Comparison of ENCODE assay signal across 27 cellular contexts in the genomic region with DNA sequence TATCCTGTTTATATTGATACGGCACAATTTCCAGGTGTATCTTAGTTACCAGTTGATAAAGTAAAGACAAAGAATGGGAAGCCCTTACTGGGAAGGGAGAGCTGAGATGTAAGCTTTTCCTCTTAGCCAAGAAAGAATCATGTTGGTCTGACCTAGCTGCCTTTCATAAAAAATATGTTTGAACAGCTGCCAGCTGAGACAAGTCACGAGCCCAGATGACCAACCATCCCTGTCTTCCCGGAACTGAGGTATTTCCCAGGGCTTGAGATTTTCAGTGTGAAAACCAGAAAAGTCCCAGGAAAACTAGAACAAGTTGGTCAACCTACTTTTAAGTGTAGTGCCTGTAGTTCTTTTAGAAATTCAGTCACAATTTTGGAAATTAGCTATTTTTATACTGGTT. TPM values are rescaled to one million over a fixed set of nuclear protein-coding genes. Genes with fewer than 3 reads are reported as not detected.
A peak's percentile ranks its signal among the peaks of the same experiment; 100 is the strongest.
DNase-seq lines count a peak whose midpoint lies in the region; ATAC-seq and TF ChIP-seq lines count a peak whose summit lies in the region.
"Had no signal": no experiment of that assay in that cellular context is flagged by ENCODE, and none has a peak within 500 bp of the region (broad histone marks: within the 10 kb centered on the region; RNA-seq: fewer than 3 reads in every experiment).

No MANE protein-coding gene starts in this region.

- no peak overlapping the region for H3K9ac ChIP-seq in SK-N-SH

- H4K20me1 ChIP-seq in SK-N-SH (ENCODE audit: insufficient read depth) = no peaks in the 10 kb centered on the region

- H2AFZ ChIP-seq in SK-N-SH (ENCODE audit: low read depth) = no peak overlapping the region

- peaks cover 0 to 15% of the 10 kb centered on the region in 2 experiments; a peak in 2 of 4 replicates for H3K4me1 ChIP-seq in SK-N-SH (ENCODE audit: control insufficient read depth in 1 of 2, insufficient read depth in 2 of 2, low read depth in 1 of 2, low read length in 1 of 2)
- H3K4me1 ChIP-seq: A549, left lung, right atrium auricular region, transverse colon had no signal

- no peak for TF ChIP-seq RAD21 in SK-N-SH (IDR thresholded peaks at IDR 0.05; ENCODE audit: low read length)

- DNase-seq in SK-N-SH (no peak), SHP77 treated with DMSO at 0.1 percent for 48 hours (lab: John Stamatoyannopoulos, UW) (peak; percentile 35), fibroblast of peridontal ligament (ENCODE audit: extremely low read depth) (peak; percentile 9), iPS-NIHi11 (ENCODE audit: low spot score) (no peak), globus pallidus (ENCODE audit: low spot score) (no peak)
- DNase-seq in activated CD4-positive, alpha-beta T cell treated with anti-CD3 and anti-CD28 coated beads, Interleukin-2, amount 50 U/mL, for 1 hour = no peak
- no peak for DNase-seq in effector CD8-positive, alpha-beta T cell (lab: John Stamatoyannopoulos, UW)
- DNase-seq: activated CD4-positive, alpha-beta T cell treated with anti-CD3 and anti-CD28 coated beads for 36 hours; activated naive CD4-positive, alpha-beta T cell treated with anti-CD3 and anti-CD28 coated beads for 36 hours; activated T-cell treated with anti-CD3 and anti-CD28 coated beads, Interleukin-2, amount 50 U/mL, for 72 hours; aorta; cerebellar nuclear complex; COR-L47; GOT3; head of caudate nucleus; left lung; natural killer cell; NCI-H524; ovary; SIG-M5; stimulated activated naive CD8-positive, alpha-beta T cell treated with anti-CD3 and anti-CD28 coated beads, Interleukin-15, amount 100 ng/mL, for 72 hours; T-helper 1 cell; transverse colon had no signal

- POLR2A ChIA-PET in SK-N-SH (lab: Yijun Ruan, JAX) = no interaction called here

- no peak overlapping the region for H3K4me2 ChIP-seq in SK-N-SH
- H3K4me2 ChIP-seq: A549 had no signal

- TF ChIP-seq EP300 in SK-N-SH (IDR thresholded peaks at IDR 0.05; ENCODE audit: borderline replicate concordance in 1 of 2, low read depth in 1 of 2, low read length in 1 of 2) = no peak

- CTCF ChIA-PET in SK-N-SH (lab: Yijun Ruan, JAX) = interaction anchor here (0.6 to 0.9 kb wide), 3 partner anchors 11 to 108 kb away, joined by 3 read pairs; no protein-coding TSS in a partner anchor

- H3K36me3 ChIP-seq in SK-N-SH (replicated peaks in 1 of 2; ENCODE audit: control insufficient read depth in 1 of 2, insufficient read depth in 2 of 2, low read length in 1 of 2) = no peaks in the 10 kb centered on the region
- H3K36me3 ChIP-seq: left lung, ovary, right atrium auricular region, transverse colon had no signal

- H3K27ac ChIP-seq in SK-N-SH (ENCODE audit: low read depth in 2 of 2, low read length in 1 of 2) = no peak overlapping the region
- H3K27ac ChIP-seq: A549, left lung, ovary, right atrium auricular region, transverse colon had no signal

- TF ChIP-seq CTCF in SK-N-SH (IDR thresholded peaks at IDR 0.05) = no peak

- H3K4me3 ChIP-seq in SK-N-SH (ENCODE audit: low read depth in 2 of 2, low read length in 1 of 2) = no peak overlapping the region
- H3K4me3 ChIP-seq: A549, left lung, ovary, right atrium auricular region, transverse colon had no signal

- no peaks in the 10 kb centered on the region for H3K9me3 ChIP-seq in SK-N-SH
- H3K9me3 ChIP-seq: A549, left lung, ovary, right atrium auricular region, transverse colon had no signal

- no peaks in the 10 kb centered on the region for H3K27me3 ChIP-seq in SK-N-SH (ENCODE audit: insufficient read depth)
- H3K27me3 ChIP-seq: left lung, ovary, right atrium auricular region, transverse colon had no signal

- ATAC-seq in SK-N-SH treated with all-trans-retinoic acid at 6 μM for 48 hours = peak; percentile 30; the same call in 1 of the 3 replicates
- ATAC-seq: A549; activated CD4-positive, alpha-beta T cell treated with anti-CD3 and anti-CD28 coated beads for 36 hours; activated T-cell treated with anti-CD3 and anti-CD28 coated beads, Interleukin-2, amount 50 U/mL, for 72 hours; esophagus mucosa; left lung; natural killer cell; stimulated activated naive CD8-positive, alpha-beta T cell treated with anti-CD3 and anti-CD28 coated beads, Interleukin-15, amount 100 ng/mL, for 72 hours had no signal

- H3F3A ChIP-seq in SK-N-SH (replicated peaks; ENCODE audit: insufficient read depth) = no peaks in the 10 kb centered on the region

- no peaks in the 10 kb centered on the region for H3K79me2 ChIP-seq in SK-N-SH (ENCODE audit: insufficient read depth)

- 56% methylated on average over 3 of the region's 3 CpGs for WGBS in SK-N-SH (ENCODE audit: low lambda C conversion rate)

- H3K9me2 ChIP-seq in SK-N-SH = no peaks in the 10 kb centered on the region

TF ChIP-seq in SK-N-SH treated with all-trans-retinoic acid at 6 μM for 48 hours, 23 proteins besides CTCF, POLR2A, EP300 and RAD21 (continues in another document):
- TF ChIP-seq CSDC2 (CRISPR knock-in tag; IDR thresholded peaks at IDR 0.05) (no peak), BACH2 (CRISPR knock-in tag; IDR thresholded peaks at IDR 0.05; ENCODE audit: borderline replicate concordance) (no peak), GLIS3 (CRISPR knock-in tag; IDR thresholded peaks at IDR 0.05) (no peak), PPARA (CRISPR knock-in tag; IDR thresholded peaks at IDR 0.05; ENCODE audit: borderline replicate concordance) (no peak), ARNTL (CRISPR knock-in tag; IDR thresholded peaks at IDR 0.05; ENCODE audit: borderline replicate concordance, low read depth) (no peak)
- TF ChIP-seq, protein P1, sequence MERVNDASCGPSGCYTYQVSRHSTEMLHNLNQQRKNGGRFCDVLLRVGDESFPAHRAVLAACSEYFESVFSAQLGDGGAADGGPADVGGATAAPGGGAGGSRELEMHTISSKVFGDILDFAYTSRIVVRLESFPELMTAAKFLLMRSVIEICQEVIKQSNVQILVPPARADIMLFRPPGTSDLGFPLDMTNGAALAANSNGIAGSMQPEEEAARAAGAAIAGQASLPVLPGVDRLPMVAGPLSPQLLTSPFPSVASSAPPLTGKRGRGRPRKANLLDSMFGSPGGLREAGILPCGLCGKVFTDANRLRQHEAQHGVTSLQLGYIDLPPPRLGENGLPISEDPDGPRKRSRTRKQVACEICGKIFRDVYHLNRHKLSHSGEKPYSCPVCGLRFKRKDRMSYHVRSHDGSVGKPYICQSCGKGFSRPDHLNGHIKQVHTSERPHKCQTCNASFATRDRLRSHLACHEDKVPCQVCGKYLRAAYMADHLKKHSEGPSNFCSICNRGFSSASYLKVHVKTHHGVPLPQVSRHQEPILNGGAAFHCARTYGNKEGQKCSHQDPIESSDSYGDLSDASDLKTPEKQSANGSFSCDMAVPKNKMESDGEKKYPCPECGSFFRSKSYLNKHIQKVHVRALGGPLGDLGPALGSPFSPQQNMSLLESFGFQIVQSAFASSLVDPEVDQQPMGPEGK (CRISPR knock-in tag; IDR thresholded peaks at IDR 0.05; ENCODE audit: borderline replicate concordance) = no peak
- TF ChIP-seq, protein P2, sequence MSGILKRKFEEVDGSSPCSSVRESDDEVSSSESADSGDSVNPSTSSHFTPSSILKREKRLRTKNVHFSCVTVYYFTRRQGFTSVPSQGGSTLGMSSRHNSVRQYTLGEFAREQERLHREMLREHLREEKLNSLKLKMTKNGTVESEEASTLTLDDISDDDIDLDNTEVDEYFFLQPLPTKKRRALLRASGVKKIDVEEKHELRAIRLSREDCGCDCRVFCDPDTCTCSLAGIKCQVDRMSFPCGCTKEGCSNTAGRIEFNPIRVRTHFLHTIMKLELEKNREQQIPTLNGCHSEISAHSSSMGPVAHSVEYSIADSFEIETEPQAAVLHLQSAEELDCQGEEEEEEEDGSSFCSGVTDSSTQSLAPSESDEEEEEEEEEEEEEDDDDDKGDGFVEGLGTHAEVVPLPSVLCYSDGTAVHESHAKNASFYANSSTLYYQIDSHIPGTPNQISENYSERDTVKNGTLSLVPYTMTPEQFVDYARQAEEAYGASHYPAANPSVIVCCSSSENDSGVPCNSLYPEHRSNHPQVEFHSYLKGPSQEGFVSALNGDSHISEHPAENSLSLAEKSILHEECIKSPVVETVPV (CRISPR knock-in tag; IDR thresholded peaks at IDR 0.05) = no peak

TF ChIP-seq in SK-N-SH, 30 proteins besides CTCF, POLR2A, EP300 and RAD21 (continues in another document):
- TF ChIP-seq YY1 (IDR thresholded peaks at IDR 0.05; ENCODE audit: low read depth) (no peak), FOSL2 (IDR thresholded peaks at IDR 0.05; ENCODE audit: borderline replicate concordance, low read depth) (no peak), GATA2 (CRISPR knock-in tag; IDR thresholded peaks at IDR 0.05) (no peak), ELF1 (IDR thresholded peaks at IDR 0.05) (no peak), TEAD4 (IDR thresholded peaks at IDR 0.05; ENCODE audit: borderline replicate concordance, insufficient read depth) (no peak), GABPA (IDR thresholded peaks at IDR 0.05; ENCODE audit: low read depth) (no peak)
- TF ChIP-seq, protein P3, sequence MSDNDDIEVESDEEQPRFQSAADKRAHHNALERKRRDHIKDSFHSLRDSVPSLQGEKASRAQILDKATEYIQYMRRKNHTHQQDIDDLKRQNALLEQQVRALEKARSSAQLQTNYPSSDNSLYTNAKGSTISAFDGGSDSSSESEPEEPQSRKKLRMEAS (IDR thresholded peaks at IDR 0.05; ENCODE audit: low read depth) = no peak

RNA-seq across cellular contexts. Expression of a gene that starts 3.6 kb away (rescaled TPM):
- 2.1 and 3.2 TPM in 2 replicates for polyA plus RNA-seq in SK-N-SH (2012; rRNA removed)
- 2.8 and 2.9 TPM in 2 replicates for polyA plus RNA-seq in SK-N-SH (2012; cell fraction: cytosol; rRNA removed)
- polyA plus RNA-seq in SK-N-SH (2012; cell fraction: nucleus; rRNA removed) = 2.0 and 3.2 TPM in 2 replicates

Comparison
In these comparisons a context has a peak if more than half of its experiments do, and no peak if none do; other contexts are left out.
1. DNase-seq: peak in SHP77 treated with DMSO at 0.1 percent for 48 hours (single experiment) and fibroblast of peridontal ligament (single experiment); none in SK-N-SH (single experiment), activated CD4-positive, alpha-beta T cell treated with anti-CD3 and anti-CD28 coated beads, Interleukin-2, amount 50 U/mL, for 1 hour (single experiment), iPS-NIHi11 (single experiment), globus pallidus (single experiment) and effector CD8-positive, alpha-beta T cell (single experiment).